ENCODE assay signal across 27 cellular contexts in genomic region chr4:173700650-173701049, GRCh38.
DNase-seq lines count a peak whose midpoint lies in the region; ATAC-seq, FAIRE-seq and TF ChIP-seq lines count a peak whose summit lies in the region.
"Had no signal": no experiment of that assay in that cellular context is flagged by ENCODE, and none has a peak within 500 bp of the region (broad histone marks: within the 10 kb centered on the region; RNA-seq: fewer than 3 reads in every experiment).

No MANE protein-coding gene starts in this region.

- DNase-seq in OCI-M1 (lab: John Stamatoyannopoulos, UW) (peak; percentile 86), SK-MEL-5 (ENCODE audit: low read depth, low spot score) (peak; percentile 89), K562 (ENCODE audit: extremely low read depth in 1 of 4, low spot score in 3 of 4) (peak in 1 of 4 experiments; percentile 11), hepatic stellate cell (ENCODE audit: low spot score) (no peak)
- DNase-seq: 8988T; ACHN; BE2C; C1 segment of cervical spinal cord; CD4-positive, alpha-beta memory T cell; CD4-positive, CD25-positive, alpha-beta regulatory T cell; CD8-positive, alpha-beta memory T cell; COR-L47; DMS 273 treated with DMSO at 0.1 percent for 48 hours; DMS153; DMS53; DMS79; DND-41; EL; GDM1 had no signal

- POLR2A ChIA-PET in K562 (lab: Yijun Ruan, JAX) = no interaction called here

- no peak overlapping the region for H3K4me2 ChIP-seq in K562 (ENCODE audit: insufficient read depth, low read length)
- H3K4me2 ChIP-seq: BLaER1 had no signal

- CTCF ChIA-PET in K562 (lab: Yijun Ruan, JAX; ENCODE audit: low intra/inter-chr PET ratio) = no interaction called here

- no peaks in the 10 kb centered on the region for H3K79me2 ChIP-seq in K562 (ENCODE audit: control insufficient read depth, insufficient read depth, low read length)

- no peaks in the 10 kb centered on the region for H3K36me3 ChIP-seq in K562 (ENCODE audit: control insufficient read depth, insufficient read depth, low read length)
- H3K36me3 ChIP-seq: BE2C, BLaER1 had no signal

- no peaks in the 10 kb centered on the region for H3K9me3 ChIP-seq in K562 (replicated peaks; ENCODE audit: control insufficient read depth, insufficient read depth, low read depth, low read length)
- H3K9me3 ChIP-seq: BE2C, BLaER1 had no signal

- H3K9ac ChIP-seq in K562 (ENCODE audit: insufficient read depth in 1 of 2, low read depth in 2 of 2, low read length in 2 of 2) = no peak overlapping the region
- H3K9ac ChIP-seq: BLaER1 had no signal

- TF ChIP-seq CTCF in K562 (IDR thresholded peaks at IDR 0.05 in 2 of 3, conservative IDR thresholded peaks at IDR 0.05 in 1 of 3; ENCODE audit: insufficient read depth in 2 of 3, low read depth in 1 of 3, low read length in 3 of 3) = no peak

- in situ Hi-C loops in SK-MEL-5 (cut with HindIII; ENCODE audit: low pct_unique_long_range_greater_than_20kb, low sequenced_read_pairs) = no loop called here
- in situ Hi-C loops in K562 (cut with MboI) = no loop called here

- no peaks in the 10 kb centered on the region for H3K9me1 ChIP-seq in K562 (ENCODE audit: control insufficient read depth, insufficient read depth, low read length)

- WGBS in K562 (ENCODE audit: insufficient coverage, low coverage, missing lambda C conversion rate) = 0% methylated on average over 4 of the region's 4 CpGs

- ATAC-seq in K562 (peak; percentile 82), HG02884 (IDR thresholded peaks at IDR 0.05; ENCODE audit: unreplicated experiment) (no peak), GM18873 (IDR thresholded peaks at IDR 0.05; ENCODE audit: low FRiP score, unreplicated experiment) (no peak)
- ATAC-seq: GM12878 had no signal

- H2AFZ ChIP-seq in K562 (ENCODE audit: low read depth, low read length) = no peak overlapping the region

- no peak for FAIRE-seq in K562 (lab: Jason Lieb, UNC)
- FAIRE-seq: A204.1, GM12878, GM12892, GM18507, GM19239 had no signal

- H3K27me3 ChIP-seq in K562 (ENCODE audit: control insufficient read depth in 2 of 2, insufficient read depth in 2 of 2, low read length in 2 of 2) = no peaks in the 10 kb centered on the region
- H3K27me3 ChIP-seq: BE2C, BLaER1 had no signal

- intact Hi-C loops in K562 (cut with micrococcal nuclease) = no loop called here

- no peak overlapping the region for H3K27ac ChIP-seq in K562 (ENCODE audit: extremely low read depth, low read depth, low read length)
- H3K27ac ChIP-seq: BLaER1 had no signal

- no peaks in the 10 kb centered on the region; a peak in 1 of 5 replicates for H3K4me1 ChIP-seq in K562 (replicated peaks in 1 of 2; ENCODE audit: control insufficient read depth in 2 of 2, insufficient read depth in 2 of 2, low read length in 2 of 2)
- H3K4me1 ChIP-seq: BE2C, BLaER1 had no signal

- no peak for TF ChIP-seq POLR2A in K562 (conservative IDR thresholded peaks at IDR 0.05)

- no peak overlapping the region for H3K4me3 ChIP-seq in K562
- H3K4me3 ChIP-seq: BLaER1, GM12878 had no signal

- BruUV-seq in K562 (replicated peaks; lab: Mats Ljungman, UMichigan) = no TSS peak

- H4K20me1 ChIP-seq in K562 (replicated peaks; ENCODE audit: control insufficient read depth, insufficient read depth, low read length) = no peaks in the 10 kb centered on the region; the same call in 1 of the 2 replicates
- H4K20me1 ChIP-seq: BLaER1 had no signal

- TF ChIP-seq RAD21 in K562 (CRISPR knock-in tag; conservative IDR thresholded peaks at IDR 0.05 in 1 of 2, IDR thresholded peaks at IDR 0.05 in 1 of 2) = no peak

- no peak for TF ChIP-seq EP300 in K562 (IDR thresholded peaks at IDR 0.05; ENCODE audit: low read length)

TF ChIP-seq in K562, 482 proteins besides CTCF, POLR2A, EP300 and RAD21 (continues in another document):
- TF ChIP-seq HOMEZ (CRISPR knock-in tag; IDR thresholded peaks at IDR 0.05) (no peak), HMG20A (CRISPR knock-in tag; conservative IDR thresholded peaks at IDR 0.05) (no peak), STAT5A (IDR thresholded peaks at IDR 0.05; ENCODE audit: borderline replicate concordance, low read length) (peak; percentile 60; the same call in 1 of the 2 replicates), RBM25 (IDR thresholded peaks at IDR 0.05; ENCODE audit: low read depth, low read length, severe bottlenecking) (no peak), ATF3 (IDR thresholded peaks at IDR 0.05) (no peak), ATF3 (CRISPR knock-in tag; conservative IDR thresholded peaks at IDR 0.05) (no peak), ILK (tag; IDR thresholded peaks at IDR 0.05; ENCODE audit: borderline replicate concordance, low read depth) (no peak), L3MBTL2 (IDR thresholded peaks at IDR 0.05) (no peak), MCM7 (IDR thresholded peaks at IDR 0.05) (no peak), SMARCA4 (IDR thresholded peaks at IDR 0.05) (0 out of 2 replicates have a peak, but pooled peaks have one; percentile 17), SOX6 (IDR thresholded peaks at IDR 0.05) (peak; percentile 81), JUN (IDR thresholded peaks at IDR 0.05; ENCODE audit: borderline replicate concordance, low read depth, low read length) (no peak), JUN (CRISPR knock-in tag; IDR thresholded peaks at IDR 0.05; ENCODE audit: borderline replicate concordance) (no peak), RFX1 (IDR thresholded peaks at IDR 0.05) (peak; percentile 28; the same call in 1 of the 2 replicates), SMARCA5 (IDR thresholded peaks at IDR 0.05) (no peak), ZNF280A (IDR thresholded peaks at IDR 0.05; ENCODE audit: low read depth, partially characterized antibody) (no peak), HNRNPUL1 (IDR thresholded peaks at IDR 0.05; ENCODE audit: low read length) (no peak), HBP1 (CRISPR knock-in tag; IDR thresholded peaks at IDR 0.05) (no peak), NR0B1 (IDR thresholded peaks at IDR 0.05; ENCODE audit: partially characterized antibody) (no peak)
